1 cellular context compared by ENCODE assay signal in genomic region chr22:41197046-41197807, GRCh38.
TF ChIP-seq lines count a peak whose summit lies in the region.

No MANE protein-coding gene starts in this region.

TF ChIP-seq in HepG2, 621 proteins besides CTCF, POLR2A, EP300 and RAD21 (continued from another document and continues in another):
- peak; percentile 87 for TF ChIP-seq ZNF563 (CRISPR knock-in tag; IDR thresholded peaks at IDR 0.05)
- TF ChIP-seq ZNF451 (CRISPR knock-in tag; IDR thresholded peaks at IDR 0.05) = no peak
- TF ChIP-seq ZNF274 (CRISPR knock-in tag; IDR thresholded peaks at IDR 0.05) = no peak
- TF ChIP-seq GATAD1 (CRISPR knock-in tag; IDR thresholded peaks at IDR 0.05) = peak; percentile 34; the same call in 1 of the 2 replicates
- no peak for TF ChIP-seq JUN (CRISPR knock-in tag; IDR thresholded peaks at IDR 0.05)
- no peak for TF ChIP-seq TERF1 (CRISPR knock-in tag; IDR thresholded peaks at IDR 0.05)
- TF ChIP-seq ZNF280B (CRISPR knock-in tag; IDR thresholded peaks at IDR 0.05; ENCODE audit: borderline replicate concordance) = no peak
- TF ChIP-seq MTF2 (CRISPR knock-in tag; IDR thresholded peaks at IDR 0.05; ENCODE audit: borderline replicate concordance) = no peak
- no peak for TF ChIP-seq ZNF460 (CRISPR knock-in tag; IDR thresholded peaks at IDR 0.05; ENCODE audit: borderline replicate concordance)
- 0 out of 2 replicates have a peak, but pooled peaks have one; percentile 7 for TF ChIP-seq RXRA (CRISPR knock-in tag; IDR thresholded peaks at IDR 0.05)
- TF ChIP-seq ZFP62 (CRISPR knock-in tag; IDR thresholded peaks at IDR 0.05) = no peak
- TF ChIP-seq TFE3 (CRISPR knock-in tag; IDR thresholded peaks at IDR 0.05) = peak; percentile 49; the same call in 1 of the 2 replicates
- peak; percentile 81; the same call in 1 of the 2 replicates for TF ChIP-seq ZNF772 (CRISPR knock-in tag; IDR thresholded peaks at IDR 0.05)
- TF ChIP-seq BATF2 (CRISPR knock-in tag; IDR thresholded peaks at IDR 0.05) = no peak
- TF ChIP-seq THAP11 (CRISPR knock-in tag; IDR thresholded peaks at IDR 0.05) = no peak
- TF ChIP-seq HHEX (CRISPR knock-in tag; IDR thresholded peaks at IDR 0.05) = no peak
- TF ChIP-seq HDAC2 (CRISPR knock-in tag; IDR thresholded peaks at IDR 0.05) = no peak
- TF ChIP-seq ZSCAN25 (CRISPR knock-in tag; IDR thresholded peaks at IDR 0.05) = no peak
- TF ChIP-seq ZNF33A (CRISPR knock-in tag; IDR thresholded peaks at IDR 0.05; ENCODE audit: borderline replicate concordance) = no peak
- no peak for TF ChIP-seq ZNF432 (CRISPR knock-in tag; IDR thresholded peaks at IDR 0.05; ENCODE audit: borderline replicate concordance)
- TF ChIP-seq NR0B2 (CRISPR knock-in tag; IDR thresholded peaks at IDR 0.05) = no peak
- TF ChIP-seq ZNF446 (CRISPR knock-in tag; IDR thresholded peaks at IDR 0.05) = no peak
- TF ChIP-seq KMT2B (CRISPR knock-in tag; IDR thresholded peaks at IDR 0.05) = peak; percentile 82
- no peak for TF ChIP-seq ZNF496 (CRISPR knock-in tag; IDR thresholded peaks at IDR 0.05; ENCODE audit: insufficient replicate concordance)
- TF ChIP-seq GPBP1L1 (CRISPR knock-in tag; IDR thresholded peaks at IDR 0.05) = no peak
- no peak for TF ChIP-seq KDM5A (IDR thresholded peaks at IDR 0.05; ENCODE audit: borderline replicate concordance, low read length)
- TF ChIP-seq ZHX1 (CRISPR knock-in tag; IDR thresholded peaks at IDR 0.05; ENCODE audit: low read depth) = no peak; the same call in 1 of the 2 replicates
- no peak for TF ChIP-seq IKZF4 (CRISPR knock-in tag; IDR thresholded peaks at IDR 0.05; ENCODE audit: borderline replicate concordance, low read depth, not compliant biosample characterization)
- peak; percentile 67 for TF ChIP-seq ASH2L (IDR thresholded peaks at IDR 0.05; ENCODE audit: insufficient read length, low read depth, low read length)
- TF ChIP-seq TARDBP (CRISPR knock-in tag; IDR thresholded peaks at IDR 0.05) = peak; percentile 7; the same call in 1 of the 2 replicates
- no peak for TF ChIP-seq FUBP1 (CRISPR knock-in tag; IDR thresholded peaks at IDR 0.05; ENCODE audit: borderline replicate concordance)
- 0 out of 2 replicates have a peak, but pooled peaks have one; percentile 70 for TF ChIP-seq ZNF230 (CRISPR knock-in tag; IDR thresholded peaks at IDR 0.05)
- TF ChIP-seq JDP2 (CRISPR knock-in tag; IDR thresholded peaks at IDR 0.05; ENCODE audit: borderline replicate concordance) = no peak
- no peak for TF ChIP-seq SYNCRIP (IDR thresholded peaks at IDR 0.05; ENCODE audit: insufficient read depth, low read depth, low read length)
- TF ChIP-seq ZBTB40 (IDR thresholded peaks at IDR 0.05) = no peak
- TF ChIP-seq ZBTB40 (CRISPR knock-in tag; IDR thresholded peaks at IDR 0.05) = peak; percentile 61; the same call in 1 of the 2 replicates
- no peak for TF ChIP-seq ZC3H4 (CRISPR knock-in tag; IDR thresholded peaks at IDR 0.05; ENCODE audit: borderline replicate concordance)
